Comparison of ENCODE assay signal across 8 cellular contexts in genomic region chr1:205321109-205321958, GRCh38. TPM values are rescaled to one million over a fixed set of nuclear protein-coding genes. Genes with fewer than 3 reads are reported as not detected.
DNase-seq lines count a peak whose midpoint lies in the region; ATAC-seq and TF ChIP-seq lines count a peak whose summit lies in the region.

Gene NUAK2, minus strand, starts transcription at chr1:205321745. Its CDS starts 117 bp downstream, at chr1:205321628.

- ATAC-seq in HG03175 (IDR thresholded peaks at IDR 0.05; ENCODE audit: unreplicated experiment): no peak

- TF ChIP-seq EP300 in neural cell (conservative IDR thresholded peaks at IDR 0.05; ENCODE audit: poor library complexity, severe bottlenecking): no peak

- TF ChIP-seq RAD21 in neural cell (conservative IDR thresholded peaks at IDR 0.05): peak; percentile 51

- no peaks in the 10 kb centered on the region for H3K9me2 ChIP-seq in neural cell (ENCODE audit: insufficient read depth, low read length)

- TF ChIP-seq CTCF in LNCaP clone FGC (IDR thresholded peaks at IDR 0.05; ENCODE audit: control insufficient read depth, extremely low read depth, insufficient read depth): peak; percentile 38
- TF ChIP-seq CTCF in neural cell (IDR thresholded peaks at IDR 0.05; ENCODE audit: poor library complexity, severe bottlenecking): peak; percentile 60

- no peaks in the 10 kb centered on the region for H3K27me3 Mint-ChIP-seq in stimulated activated naive CD8-positive, alpha-beta T cell treated with anti-CD3 and anti-CD28 coated beads, Interleukin-15, Interleukin-2, amounts not matched to agents 100 ng/mL and 50 ng/mL, for 24 hours

- H3K27me3 ChIP-seq in SJCRH30: peaks cover 3% of the 10 kb centered on the region; the same call in 1 of the 2 replicates
- no peaks in the 10 kb centered on the region for H3K27me3 ChIP-seq in neural cell (ENCODE audit: insufficient read depth, low read depth, low read length)

- H3K4me3 ChIP-seq in LNCaP clone FGC (ENCODE audit: low read depth, low read length): peak within 1 kb of the TSS; percentile 84
- peak within 1 kb of the TSS; percentile 67 for H3K4me3 ChIP-seq in SJCRH30
- H3K4me3 ChIP-seq in neural cell (ENCODE audit: low read length): peak within 1 kb of the TSS; percentile 80

- H3K27ac Mint-ChIP-seq in stimulated activated naive CD8-positive, alpha-beta T cell treated with anti-CD3 and anti-CD28 coated beads, Interleukin-15, Interleukin-2, amounts not matched to agents 100 ng/mL and 50 ng/mL, for 24 hours: peak within 1 kb of the TSS; percentile 73

- H3K4me2 ChIP-seq in neural cell (ENCODE audit: low read length): peak within 1 kb of the TSS; percentile 75

- no peaks in the 10 kb centered on the region for H3K9me3 Mint-ChIP-seq in stimulated activated naive CD8-positive, alpha-beta T cell treated with anti-CD3 and anti-CD28 coated beads, Interleukin-15, Interleukin-2, amounts not matched to agents 100 ng/mL and 50 ng/mL, for 24 hours

- no peaks in the 10 kb centered on the region for H3F3A ChIP-seq in neural cell (ENCODE audit: insufficient read depth, low read length, poor library complexity, severe bottlenecking)

- peak within 1 kb of the TSS; percentile 87 for H3K4me3 Mint-ChIP-seq in stimulated activated naive CD8-positive, alpha-beta T cell treated with anti-CD3 and anti-CD28 coated beads, Interleukin-15, Interleukin-2, amounts not matched to agents 100 ng/mL and 50 ng/mL, for 24 hours

- H4K20me1 ChIP-seq in neural cell (ENCODE audit: insufficient read depth): no peaks in the 10 kb centered on the region

- peaks cover 38% of the 10 kb centered on the region for H3K79me2 ChIP-seq in neural cell (replicated peaks; ENCODE audit: insufficient read depth, low read length)

- H3K4me1 ChIP-seq in SJCRH30: peaks cover 38% of the 10 kb centered on the region

- peaks cover 77% of the 10 kb centered on the region for H3K4me1 Mint-ChIP-seq in stimulated activated naive CD8-positive, alpha-beta T cell treated with anti-CD3 and anti-CD28 coated beads, Interleukin-15, Interleukin-2, amounts not matched to agents 100 ng/mL and 50 ng/mL, for 24 hours (ENCODE audit: low read depth)

- H3K27ac ChIP-seq in SJCRH30: peak within 1 kb of the TSS; percentile 6; the same call in 1 of the 2 replicates
- peak within 1 kb of the TSS; percentile 79 for H3K27ac ChIP-seq in neural cell (ENCODE audit: low read length)

- H3K9ac ChIP-seq in neural cell (ENCODE audit: low read length): peak within 1 kb of the TSS; percentile 78

- H3K9me3 ChIP-seq in SJCRH30 (replicated peaks) (no peaks in the 10 kb centered on the region), neural cell (ENCODE audit: low read length) (no peaks in the 10 kb centered on the region)

- DNase-seq in ELR (ENCODE audit: low read depth) (peak; percentile 94), LNCaP clone FGC (ENCODE audit: low read depth) (peak; percentile 75), SJCRH30 (peak; percentile 94 to 96), foreskin melanocyte (peak; percentile 71)
- peak; percentile 85 for DNase-seq in activated naive CD4-positive, alpha-beta T cell treated with Interleukin-2 at 50 U/mL for 16 hours

- H3K36me3 ChIP-seq in SJCRH30: no peaks in the 10 kb centered on the region
- H3K36me3 ChIP-seq in neural cell (ENCODE audit: insufficient read depth, low read length): no peaks in the 10 kb centered on the region

- H2AFZ ChIP-seq in neural cell (ENCODE audit: low read depth, low read length): peak within 1 kb of the TSS; percentile 73

- H3K36me3 Mint-ChIP-seq in stimulated activated naive CD8-positive, alpha-beta T cell treated with anti-CD3 and anti-CD28 coated beads, Interleukin-15, Interleukin-2, amounts not matched to agents 100 ng/mL and 50 ng/mL, for 24 hours (ENCODE audit: low read depth): no peaks in the 10 kb centered on the region

TF ChIP-seq in neural cell, 6 proteins besides CTCF, POLR2A, EP300 and RAD21:
- TF ChIP-seq TAF1 (IDR thresholded peaks at IDR 0.05; ENCODE audit: low read depth) (peak; percentile 93), SMC3 (conservative IDR thresholded peaks at IDR 0.05; ENCODE audit: poor library complexity) (peak; percentile 64), POLR2AphosphoS5 (IDR thresholded peaks at IDR 0.05) (peak; percentile 91), REST (IDR thresholded peaks at IDR 0.05; ENCODE audit: borderline replicate concordance) (peak; percentile 87), MXI1 (conservative IDR thresholded peaks at IDR 0.05; ENCODE audit: poor library complexity, severe bottlenecking) (peak; percentile 75), EZH2 (IDR thresholded peaks at IDR 0.05; ENCODE audit: borderline replicate concordance, insufficient read depth, low read length, poor library complexity, severe bottlenecking) (no peak)

RNA-seq across cellular contexts. Expression of gene NUAK2, which starts in this region (rescaled TPM):
- total RNA-seq in SJCRH30 (2014; rRNA removed; shearing (Covaris generic)): 2.1 and 2.2 TPM in 2 replicates
- 1.4 and 2.9 TPM in 2 replicates for polyA plus RNA-seq in neural cell
- polyA minus RNA-seq in neural cell: 2.5 and 3.2 TPM in 2 replicates
